11 cellular contexts compared by ENCODE assay signal in genomic region chr10:113056468-113057021, GRCh38.
A peak's percentile ranks its signal among the peaks of the same experiment; 100 is the strongest.
DNase-seq lines count a peak whose midpoint lies in the region; ATAC-seq and TF ChIP-seq lines count a peak whose summit lies in the region.
"Had no signal": no experiment of that assay in that cellular context is flagged by ENCODE, and none has a peak within 500 bp of the region (broad histone marks: within the 10 kb centered on the region; RNA-seq: fewer than 3 reads in every experiment).

No MANE protein-coding gene starts in this region.

- 61% methylated on average over 8 of the region's 8 CpGs for WGBS in hepatocyte (ENCODE audit: low lambda C conversion rate, missing lambda C conversion rate)
- WGBS in prostate gland: 72% methylated on average over 8 of the region's 8 CpGs

- H3K4me1 ChIP-seq in adipocyte (ENCODE audit: control insufficient read depth, insufficient read depth, low read length): peaks cover 85% of the 10 kb centered on the region
- H3K4me1 ChIP-seq in hepatocyte (ENCODE audit: insufficient read depth): peaks cover 56% of the 10 kb centered on the region
- peaks cover 38 to 95% of the 10 kb centered on the region in 2 donors for H3K4me1 ChIP-seq in thoracic aorta (ENCODE audit: control insufficient read depth in 1 of 2, low read depth in 2 of 2)
- H3K4me1 ChIP-seq in prostate gland (replicated peaks): peaks cover 6% of the 10 kb centered on the region
- H3K4me1 ChIP-seq in OCI-LY7 (ENCODE audit: insufficient read depth, low read length, poor library complexity, severe bottlenecking): no peaks in the 10 kb centered on the region

- BruUV-seq in OCI-LY7 (replicated peaks; lab: Mats Ljungman, UMichigan): no TSS peak

- H3K4me2 ChIP-seq in hepatocyte: peak overlapping the region; percentile 29
- no peak overlapping the region for H3K4me2 ChIP-seq in OCI-LY7 (ENCODE audit: low read length)

- TF ChIP-seq CTCF in hepatocyte (IDR thresholded peaks at IDR 0.05; ENCODE audit: poor library complexity) (no peak), thoracic aorta (IDR thresholded peaks at IDR 0.05) (no peak), prostate gland (IDR thresholded peaks at IDR 0.05) (no peak), OCI-LY7 (conservative IDR thresholded peaks at IDR 0.05; ENCODE audit: low read length) (no peak)

- POLR2A ChIA-PET in OCI-LY7 (lab: Charles Lee): no interaction called here

- H4K20me1 ChIP-seq in hepatocyte (ENCODE audit: insufficient read depth, poor library complexity, severe bottlenecking): peaks cover 10% of the 10 kb centered on the region
- peaks cover 4% of the 10 kb centered on the region; the same call in 1 of the 2 replicates for H4K20me1 ChIP-seq in OCI-LY7 (ENCODE audit: insufficient read depth, low read length)

- no peak for TF ChIP-seq POLR2A in prostate gland (IDR thresholded peaks at IDR 0.05)

- H3K27me3 ChIP-seq in adipocyte (replicated peaks; ENCODE audit: control insufficient read depth, insufficient read depth, low read length) (no peaks in the 10 kb centered on the region), hepatocyte (no peaks in the 10 kb centered on the region), thoracic aorta (replicated peaks; ENCODE audit: insufficient read depth) (no peaks in the 10 kb centered on the region), prostate gland (replicated peaks; ENCODE audit: insufficient read depth) (no peaks in the 10 kb centered on the region)

- ATAC-seq in thoracic aorta (ENCODE audit: insufficient number of reproducible peaks, low FRiP score, low read depth) (no peak), GM21737 (IDR thresholded peaks at IDR 0.05; ENCODE audit: unreplicated experiment) (no peak), HG02870 (IDR thresholded peaks at IDR 0.05; ENCODE audit: unreplicated experiment) (no peak)
- ATAC-seq: esophagus mucosa had no signal

- no peak overlapping the region for H2AFZ ChIP-seq in hepatocyte
- no peak overlapping the region for H2AFZ ChIP-seq in OCI-LY7 (ENCODE audit: low read length)

- H3K9ac ChIP-seq in adipocyte (ENCODE audit: low read length): peak overlapping the region; percentile 73

- H3K27ac ChIP-seq in hepatocyte (peak overlapping the region; percentile 90), thoracic aorta (peak overlapping the region; percentile 90 to 91), prostate gland (no peak overlapping the region), OCI-LY7 (ENCODE audit: low read depth, low read length, poor library complexity, severe bottlenecking) (no peak overlapping the region)

- DNase-seq in HCEC 1CT: peak; percentile 84
- DNase-seq in adipocyte (ENCODE audit: low read depth): peak; percentile 80
- peak; percentile 41 for DNase-seq in hepatocyte (ENCODE audit: low spot score)
- no peak for DNase-seq in thoracic aorta (ENCODE audit: low spot score)
- DNase-seq in prostate gland (ENCODE audit: low spot score): no peak
- no peak for DNase-seq in OCI-LY7 (ENCODE audit: low spot score)
- DNase-seq: activated CD4-positive, CD25-positive, alpha-beta regulatory T cell treated with anti-CD3 and anti-CD28 coated beads, Interleukin-2, amount 50 U/mL, for 72 hours; stimulated activated CD4-positive, alpha-beta T cell treated with anti-CD3 and anti-CD28 coated beads, Interleukin-4, amount 100 ng/mL, for 24 hours had no signal

- intact Hi-C loops in prostate gland (cut with DNase I) (no loop called here), OCI-LY7 (cut with micrococcal nuclease; ENCODE audit: unreplicated experiment) (no loop called here)

- H3K4me3 ChIP-seq in adipocyte (ENCODE audit: low read length) (peak overlapping the region; percentile 12), hepatocyte (no peak overlapping the region), thoracic aorta (no peak overlapping the region), prostate gland (no peak overlapping the region), OCI-LY7 (ENCODE audit: low read depth, low read length, poor library complexity, severe bottlenecking) (no peak overlapping the region)

- CTCF ChIA-PET in OCI-LY7 (lab: Charles Lee; ENCODE audit: unreplicated experiment): no interaction called here

- no peaks in the 10 kb centered on the region for H3K9me2 ChIP-seq in hepatocyte (replicated peaks; ENCODE audit: insufficient read depth)
- no peaks in the 10 kb centered on the region for H3K9me2 ChIP-seq in OCI-LY7 (ENCODE audit: insufficient read depth, low read length)

- H3K36me3 ChIP-seq in adipocyte (ENCODE audit: control insufficient read depth, insufficient read depth, low read length, severe bottlenecking): no peaks in the 10 kb centered on the region
- H3K36me3 ChIP-seq in hepatocyte (replicated peaks; ENCODE audit: insufficient read depth, low read depth): no peaks in the 10 kb centered on the region
- no peaks in the 10 kb centered on the region for H3K36me3 ChIP-seq in thoracic aorta
- no peaks in the 10 kb centered on the region for H3K36me3 ChIP-seq in prostate gland
- H3K36me3 ChIP-seq in OCI-LY7 (ENCODE audit: insufficient read depth, low read length): no peaks in the 10 kb centered on the region

- H3K79me2 ChIP-seq in hepatocyte: peaks cover 82% of the 10 kb centered on the region
- no peaks in the 10 kb centered on the region for H3K79me2 ChIP-seq in OCI-LY7 (ENCODE audit: insufficient read depth, low read depth, low read length)

- H3K9me3 ChIP-seq in adipocyte (ENCODE audit: control insufficient read depth, low read length) (no peaks in the 10 kb centered on the region), hepatocyte (ENCODE audit: low read depth) (no peaks in the 10 kb centered on the region), thoracic aorta (no peaks in the 10 kb centered on the region), prostate gland (no peaks in the 10 kb centered on the region), OCI-LY7 (ENCODE audit: low read length) (no peaks in the 10 kb centered on the region)

Comparison
In these comparisons a context has a peak if more than half of its experiments do, and no peak if none do; other contexts are left out.
1. DNase-seq: peak in HCEC 1CT (single experiment), adipocyte (single experiment) and hepatocyte (single experiment); none in thoracic aorta (single experiment), prostate gland (single experiment) and OCI-LY7 (single experiment).
2. H3K27ac ChIP-seq: peak in hepatocyte (single experiment) and thoracic aorta (2 of 2); none in prostate gland (0 of 2) and OCI-LY7 (single experiment).